In the genomic region with DNA sequence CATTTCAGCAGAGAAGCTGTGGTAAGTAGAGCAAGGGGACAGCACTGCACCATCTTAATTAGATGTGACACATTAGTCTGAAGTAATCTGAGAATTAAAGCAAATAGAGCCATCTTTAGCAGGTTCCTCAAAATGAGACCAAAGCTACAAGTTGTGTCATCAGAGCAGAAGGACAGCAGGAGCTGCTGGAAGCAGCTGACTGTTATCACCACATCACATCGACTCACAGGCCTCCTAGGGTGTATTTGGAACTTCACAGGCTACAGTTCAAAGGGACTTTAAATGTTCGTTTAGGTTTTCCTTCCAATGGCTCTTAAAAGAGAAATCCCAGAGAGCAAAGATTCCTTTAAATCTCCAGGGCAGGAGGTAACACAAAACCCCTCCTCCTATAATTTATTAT, we compare ENCODE assay signal across 12 cellular contexts.
A peak's percentile ranks its signal among the peaks of the same experiment; 100 is the strongest.
DNase-seq lines count a peak whose midpoint lies in the region; ATAC-seq and TF ChIP-seq lines count a peak whose summit lies in the region.
"Had no signal": no experiment of that assay in that cellular context is flagged by ENCODE, and none has a peak within 500 bp of the region (broad histone marks: within the 10 kb centered on the region; RNA-seq: fewer than 3 reads in every experiment).

No MANE protein-coding gene starts in this region.

- no peaks in the 10 kb centered on the region for H3K36me3 ChIP-seq in mesodermal cell (ENCODE audit: control insufficient read depth, insufficient read depth, low read length)

- peak; percentile 20; the same call in 1 of the 2 replicates for ATAC-seq in WTC11
- ATAC-seq in HG02623 (IDR thresholded peaks at IDR 0.05; ENCODE audit: unreplicated experiment), result no peak
- no peak for ATAC-seq in GM21526 (IDR thresholded peaks at IDR 0.05; ENCODE audit: low FRiP score, unreplicated experiment)
- no peak for ATAC-seq in GM18907 (IDR thresholded peaks at IDR 0.05; ENCODE audit: unreplicated experiment)
- no peak for ATAC-seq in activated T-cell treated with anti-CD3 and anti-CD28 coated beads, Interleukin-2, amount 50 U/mL, for 72 hours (replicated peaks in 1 of 2)
- ATAC-seq: naive thymus-derived CD8-positive, alpha-beta T cell had no signal

- no peak overlapping the region for H3K4me3 ChIP-seq in GM12865 (ENCODE audit: low read depth, low read length)
- no peak overlapping the region for H3K4me3 ChIP-seq in NB4 (ENCODE audit: low read depth, low read length)
- no peak overlapping the region for H3K4me3 ChIP-seq in mesodermal cell (ENCODE audit: extremely low read depth, insufficient read depth, low read length, poor library complexity, severe bottlenecking)

- DNase-seq in GM12865 (ENCODE audit: low read depth) (peak; percentile 3), NB4 (ENCODE audit: low read depth) (peak; percentile 16), WTC11 (ENCODE audit: low spot score) (no peak)
- no peak for DNase-seq in activated T-cell treated with anti-CD3 and anti-CD28 coated beads, Interleukin-2, amount 50 U/mL, for 72 hours
- DNase-seq: activated CD4-positive, CD25-positive, alpha-beta regulatory T cell; Karpas-422; naive thymus-derived CD8-positive, alpha-beta T cell; SHP77 treated with DMSO at 0.1 percent for 48 hours had no signal

- H3K9me3 ChIP-seq in mesodermal cell (ENCODE audit: control insufficient read depth, low read length), result no peaks in the 10 kb centered on the region

- no peaks in the 10 kb centered on the region for H3K36me3 Mint-ChIP-seq in WTC11
- H3K36me3 Mint-ChIP-seq in activated T-cell treated with anti-CD3 and anti-CD28 coated beads, Interleukin-2, amount 50 U/mL, for 72 hours (ENCODE audit: insufficient read depth in 2 of 2), result no peaks in the 10 kb centered on the region
- H3K36me3 Mint-ChIP-seq: naive thymus-derived CD8-positive, alpha-beta T cell had no signal

- WGBS in mesodermal cell (ENCODE audit: insufficient coverage in 2 of 2), 2 experiments, result 0% methylated on average over 1 of the region's 2 CpGs; no CpG with 5 or more reads in 1 of the 2 experiments

- no peaks in the 10 kb centered on the region for H3K27me3 Mint-ChIP-seq in WTC11 (ENCODE audit: low read depth)
- peaks cover 15% of the 10 kb centered on the region for H3K27me3 Mint-ChIP-seq in activated T-cell treated with anti-CD3 and anti-CD28 coated beads, Interleukin-2, amount 50 U/mL, for 72 hours (ENCODE audit: low read depth)

- TF ChIP-seq CTCF in GM12865 (IDR thresholded peaks at IDR 0.05; ENCODE audit: insufficient read depth, low read depth, low read length, missing control alignments) (no peak), NB4 (IDR thresholded peaks at IDR 0.05; ENCODE audit: low read depth, low read length) (no peak), WTC11 (IDR thresholded peaks at IDR 0.05) (no peak)

- no peak overlapping the region for H3K27ac Mint-ChIP-seq in WTC11
- no peak overlapping the region for H3K27ac Mint-ChIP-seq in activated T-cell treated with anti-CD3 and anti-CD28 coated beads, Interleukin-2, amount 50 U/mL, for 72 hours
- H3K27ac Mint-ChIP-seq: naive thymus-derived CD8-positive, alpha-beta T cell had no signal

- CTCF ChIA-PET in WTC11 (lab: Charles Lee), result interaction anchor here (0.9 to 2.3 kb wide), 5 partner anchors 36 to 250 kb away, joined by 3 to 12 read pairs (median 3); a partner anchor contains a TSS

- POLR2A ChIA-PET in WTC11 (lab: Charles Lee), result no interaction called here

- H3K4me1 ChIP-seq in mesodermal cell (ENCODE audit: control insufficient read depth, insufficient read depth, low read length, poor library complexity, severe bottlenecking), result peaks cover 26% of the 10 kb centered on the region

- H3K9me3 Mint-ChIP-seq in WTC11, result no peaks in the 10 kb centered on the region
- no peaks in the 10 kb centered on the region for H3K9me3 Mint-ChIP-seq in activated T-cell treated with anti-CD3 and anti-CD28 coated beads, Interleukin-2, amount 50 U/mL, for 72 hours
- H3K9me3 Mint-ChIP-seq: naive thymus-derived CD8-positive, alpha-beta T cell had no signal

- no peak for TF ChIP-seq POLR2A in NB4 (IDR thresholded peaks at IDR 0.05; ENCODE audit: extremely low read depth, insufficient read length)

- H3K27ac ChIP-seq in mesodermal cell (ENCODE audit: low read depth, low read length, severe bottlenecking), result peak overlapping the region; percentile 83

- H3K4me1 Mint-ChIP-seq in WTC11, result peaks cover 20% of the 10 kb centered on the region
- H3K4me1 Mint-ChIP-seq in activated T-cell treated with anti-CD3 and anti-CD28 coated beads, Interleukin-2, amount 50 U/mL, for 72 hours (ENCODE audit: low read depth), result no peaks in the 10 kb centered on the region
- H3K4me1 Mint-ChIP-seq: naive thymus-derived CD8-positive, alpha-beta T cell had no signal

- no peak overlapping the region for H3K4me3 Mint-ChIP-seq in WTC11
- H3K4me3 Mint-ChIP-seq in activated T-cell treated with anti-CD3 and anti-CD28 coated beads, Interleukin-2, amount 50 U/mL, for 72 hours, result no peak overlapping the region
- H3K4me3 Mint-ChIP-seq: naive thymus-derived CD8-positive, alpha-beta T cell had no signal

TF ChIP-seq in WTC11, 78 proteins besides CTCF, POLR2A, EP300 and RAD21 (continues in another document):
- TF ChIP-seq ZNF671 (CRISPR knock-in tag; IDR thresholded peaks at IDR 0.05) (no peak), GABPB1 (CRISPR knock-in tag; IDR thresholded peaks at IDR 0.05) (no peak), IRF2 (CRISPR knock-in tag; IDR thresholded peaks at IDR 0.05; ENCODE audit: borderline replicate concordance, low read depth) (no peak), NR2C2 (CRISPR knock-in tag; IDR thresholded peaks at IDR 0.05) (no peak), NFE2L1 (CRISPR knock-in tag; IDR thresholded peaks at IDR 0.05) (no peak), NFATC4 (CRISPR knock-in tag; IDR thresholded peaks at IDR 0.05) (no peak), SP1 (CRISPR knock-in tag; conservative IDR thresholded peaks at IDR 0.05) (no peak), ATF1 (CRISPR knock-in tag; IDR thresholded peaks at IDR 0.05) (no peak), ELF4 (CRISPR knock-in tag; IDR thresholded peaks at IDR 0.05; ENCODE audit: low read depth) (no peak)
- TF ChIP-seq, protein P1, sequence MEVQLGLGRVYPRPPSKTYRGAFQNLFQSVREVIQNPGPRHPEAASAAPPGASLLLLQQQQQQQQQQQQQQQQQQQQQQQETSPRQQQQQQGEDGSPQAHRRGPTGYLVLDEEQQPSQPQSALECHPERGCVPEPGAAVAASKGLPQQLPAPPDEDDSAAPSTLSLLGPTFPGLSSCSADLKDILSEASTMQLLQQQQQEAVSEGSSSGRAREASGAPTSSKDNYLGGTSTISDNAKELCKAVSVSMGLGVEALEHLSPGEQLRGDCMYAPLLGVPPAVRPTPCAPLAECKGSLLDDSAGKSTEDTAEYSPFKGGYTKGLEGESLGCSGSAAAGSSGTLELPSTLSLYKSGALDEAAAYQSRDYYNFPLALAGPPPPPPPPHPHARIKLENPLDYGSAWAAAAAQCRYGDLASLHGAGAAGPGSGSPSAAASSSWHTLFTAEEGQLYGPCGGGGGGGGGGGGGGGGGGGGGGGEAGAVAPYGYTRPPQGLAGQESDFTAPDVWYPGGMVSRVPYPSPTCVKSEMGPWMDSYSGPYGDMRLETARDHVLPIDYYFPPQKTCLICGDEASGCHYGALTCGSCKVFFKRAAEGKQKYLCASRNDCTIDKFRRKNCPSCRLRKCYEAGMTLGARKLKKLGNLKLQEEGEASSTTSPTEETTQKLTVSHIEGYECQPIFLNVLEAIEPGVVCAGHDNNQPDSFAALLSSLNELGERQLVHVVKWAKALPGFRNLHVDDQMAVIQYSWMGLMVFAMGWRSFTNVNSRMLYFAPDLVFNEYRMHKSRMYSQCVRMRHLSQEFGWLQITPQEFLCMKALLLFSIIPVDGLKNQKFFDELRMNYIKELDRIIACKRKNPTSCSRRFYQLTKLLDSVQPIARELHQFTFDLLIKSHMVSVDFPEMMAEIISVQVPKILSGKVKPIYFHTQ (CRISPR knock-in tag; IDR thresholded peaks at IDR 0.05), result no peak
- TF ChIP-seq, protein P2, sequence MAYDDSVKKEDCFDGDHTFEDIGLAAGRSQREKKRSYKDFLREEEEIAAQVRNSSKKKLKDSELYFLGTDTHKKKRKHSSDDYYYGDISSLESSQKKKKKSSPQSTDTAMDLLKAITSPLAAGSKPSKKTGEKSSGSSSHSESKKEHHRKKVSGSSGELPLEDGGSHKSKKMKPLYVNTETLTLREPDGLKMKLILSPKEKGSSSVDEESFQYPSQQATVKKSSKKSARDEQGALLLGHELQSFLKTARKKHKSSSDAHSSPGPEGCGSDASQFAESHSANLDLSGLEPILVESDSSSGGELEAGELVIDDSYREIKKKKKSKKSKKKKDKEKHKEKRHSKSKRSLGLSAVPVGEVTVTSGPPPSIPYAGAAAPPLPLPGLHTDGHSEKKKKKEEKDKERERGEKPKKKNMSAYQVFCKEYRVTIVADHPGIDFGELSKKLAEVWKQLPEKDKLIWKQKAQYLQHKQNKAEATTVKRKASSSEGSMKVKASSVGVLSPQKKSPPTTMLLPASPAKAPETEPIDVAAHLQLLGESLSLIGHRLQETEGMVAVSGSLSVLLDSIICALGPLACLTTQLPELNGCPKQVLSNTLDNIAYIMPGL (CRISPR knock-in tag; IDR thresholded peaks at IDR 0.05), result no peak
- TF ChIP-seq, protein P3, sequence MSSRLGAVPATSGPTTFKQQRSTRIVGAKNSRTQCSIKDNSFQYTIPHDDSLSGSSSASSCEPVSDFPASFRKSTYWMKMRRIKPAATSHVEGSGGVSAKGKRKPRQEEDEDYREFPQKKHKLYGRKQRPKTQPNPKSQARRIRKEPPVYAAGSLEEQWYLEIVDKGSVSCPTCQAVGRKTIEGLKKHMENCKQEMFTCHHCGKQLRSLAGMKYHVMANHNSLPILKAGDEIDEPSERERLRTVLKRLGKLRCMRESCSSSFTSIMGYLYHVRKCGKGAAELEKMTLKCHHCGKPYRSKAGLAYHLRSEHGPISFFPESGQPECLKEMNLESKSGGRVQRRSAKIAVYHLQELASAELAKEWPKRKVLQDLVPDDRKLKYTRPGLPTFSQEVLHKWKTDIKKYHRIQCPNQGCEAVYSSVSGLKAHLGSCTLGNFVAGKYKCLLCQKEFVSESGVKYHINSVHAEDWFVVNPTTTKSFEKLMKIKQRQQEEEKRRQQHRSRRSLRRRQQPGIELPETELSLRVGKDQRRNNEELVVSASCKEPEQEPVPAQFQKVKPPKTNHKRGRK (CRISPR knock-in tag; IDR thresholded peaks at IDR 0.05; ENCODE audit: borderline replicate concordance), result no peak
- TF ChIP-seq, protein P4, sequence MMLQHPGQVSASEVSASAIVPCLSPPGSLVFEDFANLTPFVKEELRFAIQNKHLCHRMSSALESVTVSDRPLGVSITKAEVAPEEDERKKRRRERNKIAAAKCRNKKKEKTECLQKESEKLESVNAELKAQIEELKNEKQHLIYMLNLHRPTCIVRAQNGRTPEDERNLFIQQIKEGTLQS (CRISPR knock-in tag; conservative IDR thresholded peaks at IDR 0.05), result no peak

Comparison
In these comparisons a context has a peak if more than half of its experiments do, and no peak if none do; other contexts are left out.
1. DNase-seq: peak in GM12865 (single experiment) and NB4 (single experiment); none in WTC11 (single experiment) and activated T-cell treated with anti-CD3 and anti-CD28 coated beads, Interleukin-2, amount 50 U/mL, for 72 hours (0 of 2).